ENCODE assay signal across 1 cellular context in genomic region chr7:135714534-135715009, GRCh38.
TF ChIP-seq lines count a peak whose summit lies in the region.

No MANE protein-coding gene starts in this region.

TF ChIP-seq in HEK293, 187 proteins besides CTCF, POLR2A, EP300 and RAD21 (continued from another document):
- TF ChIP-seq ZIC2 (tag by site-specific recombination; IDR thresholded peaks at IDR 0.05) (peak; percentile 100), ZSCAN23 (tag by site-specific recombination; IDR thresholded peaks at IDR 0.05) (no peak), ZNF423 (tag by site-specific recombination; IDR thresholded peaks at IDR 0.05) (peak; percentile 49; the same call in 1 of the 2 replicates), TCF7L2 (IDR thresholded peaks at IDR 0.05; ENCODE audit: borderline replicate concordance, low read depth, low read length) (no peak), WT1 (tag by site-specific recombination; IDR thresholded peaks at IDR 0.05) (peak; percentile 33; the same call in 1 of the 2 replicates), ZNF623 (tag by site-specific recombination; IDR thresholded peaks at IDR 0.05) (no peak), ZNF2 (tag by site-specific recombination; IDR thresholded peaks at IDR 0.05) (no peak), ZBTB20 (tag by site-specific recombination; IDR thresholded peaks at IDR 0.05) (no peak), ZNF707 (tag by site-specific recombination; IDR thresholded peaks at IDR 0.05) (no peak), ZNF600 (tag by site-specific recombination; IDR thresholded peaks at IDR 0.05) (peak; percentile 91), ZNF645 (tag by site-specific recombination; IDR thresholded peaks at IDR 0.05) (no peak), HOXA7 (CRISPR knock-in tag; IDR thresholded peaks at IDR 0.05; ENCODE audit: borderline replicate concordance) (no peak), ZNF596 (tag by site-specific recombination; IDR thresholded peaks at IDR 0.05) (no peak), ZNF837 (tag by site-specific recombination; IDR thresholded peaks at IDR 0.05) (no peak), GLIS2 (tag by site-specific recombination; IDR thresholded peaks at IDR 0.05) (no peak), ZBTB6 (tag by site-specific recombination; IDR thresholded peaks at IDR 0.05) (no peak), ZNF37A (tag by site-specific recombination; IDR thresholded peaks at IDR 0.05) (no peak), ZNF211 (tag by site-specific recombination; IDR thresholded peaks at IDR 0.05; ENCODE audit: low read depth) (no peak), ZBTB48 (tag by site-specific recombination; IDR thresholded peaks at IDR 0.05) (no peak), ZNF184 (tag by site-specific recombination; IDR thresholded peaks at IDR 0.05) (no peak), PRDM4 (tag by site-specific recombination; IDR thresholded peaks at IDR 0.05) (no peak; the same call in 1 of the 2 replicates), SP7 (tag by site-specific recombination; IDR thresholded peaks at IDR 0.05) (peak; percentile 52; the same call in 1 of the 2 replicates), ZSCAN4 (tag by site-specific recombination; IDR thresholded peaks at IDR 0.05) (no peak), ZNF174 (tag by site-specific recombination; IDR thresholded peaks at IDR 0.05) (no peak), MYNN (tag by site-specific recombination; IDR thresholded peaks at IDR 0.05; ENCODE audit: borderline replicate concordance) (no peak), ZNF704 (tag by site-specific recombination; IDR thresholded peaks at IDR 0.05) (no peak), ZNF23 (tag by site-specific recombination; IDR thresholded peaks at IDR 0.05; ENCODE audit: borderline replicate concordance) (no peak), FEZF1 (tag by site-specific recombination; IDR thresholded peaks at IDR 0.05) (peak; percentile 63), SP2 (tag by site-specific recombination; IDR thresholded peaks at IDR 0.05) (no peak), GLI2 (tag by site-specific recombination; IDR thresholded peaks at IDR 0.05; ENCODE audit: borderline replicate concordance, low read depth) (no peak), ZNF654 (tag by site-specific recombination; IDR thresholded peaks at IDR 0.05; ENCODE audit: low read depth) (no peak), ZNF133 (tag by site-specific recombination; IDR thresholded peaks at IDR 0.05) (no peak), ZNF398 (tag by site-specific recombination; IDR thresholded peaks at IDR 0.05) (no peak), ZNF350 (tag by site-specific recombination; IDR thresholded peaks at IDR 0.05) (no peak), ZEB2 (tag by site-specific recombination; IDR thresholded peaks at IDR 0.05) (peak; percentile 39; the same call in 1 of the 2 replicates), ZNF148 (tag by site-specific recombination; IDR thresholded peaks at IDR 0.05; ENCODE audit: borderline replicate concordance) (no peak), MZF1 (tag by site-specific recombination; IDR thresholded peaks at IDR 0.05; ENCODE audit: borderline replicate concordance) (no peak), ZNF404 (tag by site-specific recombination; IDR thresholded peaks at IDR 0.05) (no peak), REST (tag by site-specific recombination; IDR thresholded peaks at IDR 0.05) (no peak)
- TF ChIP-seq, protein P1, sequence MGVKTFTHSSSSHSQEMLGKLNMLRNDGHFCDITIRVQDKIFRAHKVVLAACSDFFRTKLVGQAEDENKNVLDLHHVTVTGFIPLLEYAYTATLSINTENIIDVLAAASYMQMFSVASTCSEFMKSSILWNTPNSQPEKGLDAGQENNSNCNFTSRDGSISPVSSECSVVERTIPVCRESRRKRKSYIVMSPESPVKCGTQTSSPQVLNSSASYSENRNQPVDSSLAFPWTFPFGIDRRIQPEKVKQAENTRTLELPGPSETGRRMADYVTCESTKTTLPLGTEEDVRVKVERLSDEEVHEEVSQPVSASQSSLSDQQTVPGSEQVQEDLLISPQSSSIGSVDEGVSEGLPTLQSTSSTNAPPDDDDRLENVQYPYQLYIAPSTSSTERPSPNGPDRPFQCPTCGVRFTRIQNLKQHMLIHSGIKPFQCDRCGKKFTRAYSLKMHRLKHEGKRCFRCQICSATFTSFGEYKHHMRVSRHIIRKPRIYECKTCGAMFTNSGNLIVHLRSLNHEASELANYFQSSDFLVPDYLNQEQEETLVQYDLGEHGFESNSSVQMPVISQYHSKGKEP (tag by site-specific recombination; IDR thresholded peaks at IDR 0.05), result no peak
- TF ChIP-seq, protein P2, sequence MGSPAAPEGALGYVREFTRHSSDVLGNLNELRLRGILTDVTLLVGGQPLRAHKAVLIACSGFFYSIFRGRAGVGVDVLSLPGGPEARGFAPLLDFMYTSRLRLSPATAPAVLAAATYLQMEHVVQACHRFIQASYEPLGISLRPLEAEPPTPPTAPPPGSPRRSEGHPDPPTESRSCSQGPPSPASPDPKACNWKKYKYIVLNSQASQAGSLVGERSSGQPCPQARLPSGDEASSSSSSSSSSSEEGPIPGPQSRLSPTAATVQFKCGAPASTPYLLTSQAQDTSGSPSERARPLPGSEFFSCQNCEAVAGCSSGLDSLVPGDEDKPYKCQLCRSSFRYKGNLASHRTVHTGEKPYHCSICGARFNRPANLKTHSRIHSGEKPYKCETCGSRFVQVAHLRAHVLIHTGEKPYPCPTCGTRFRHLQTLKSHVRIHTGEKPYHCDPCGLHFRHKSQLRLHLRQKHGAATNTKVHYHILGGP (tag by site-specific recombination; IDR thresholded peaks at IDR 0.05), result no peak
